20 cellular contexts compared by ENCODE assay signal in the genomic region with DNA sequence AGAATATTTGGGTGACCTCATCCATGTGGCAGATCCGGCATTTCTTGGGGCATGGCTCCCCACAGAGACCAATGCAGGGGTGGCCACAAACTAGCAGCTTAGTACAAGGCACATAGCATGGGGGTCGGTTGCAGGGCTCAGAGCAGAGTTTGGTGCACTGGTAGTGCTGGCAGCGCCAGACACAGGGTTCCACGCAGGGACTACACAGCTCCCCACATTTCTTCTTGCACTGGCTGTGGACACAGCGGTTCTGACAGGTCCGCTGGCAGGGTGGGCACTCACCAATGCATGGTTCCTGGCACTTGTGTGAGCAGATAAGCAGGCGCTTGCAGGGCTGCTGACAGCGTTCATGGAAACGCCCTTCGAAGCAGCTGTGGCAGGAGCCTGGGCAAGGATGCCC. TPM values are rescaled to one million over a fixed set of nuclear protein-coding genes. Genes with fewer than 3 reads are reported as not detected.
DNase-seq lines count a peak whose midpoint lies in the region; ATAC-seq and TF ChIP-seq lines count a peak whose summit lies in the region.
"Had no signal": no experiment of that assay in that cellular context is flagged by ENCODE, and none has a peak within 500 bp of the region (broad histone marks: within the 10 kb centered on the region; RNA-seq: fewer than 3 reads in every experiment).

No MANE protein-coding gene starts in this region.

- H3K27me3 ChIP-seq in MG63 (no peaks in the 10 kb centered on the region), WERI-Rb-1 (ENCODE audit: insufficient read depth, low read depth, severe bottlenecking) (no peaks in the 10 kb centered on the region)
- H3K27me3 ChIP-seq: upper lobe of left lung had no signal

- intact Hi-C loops in sciatic nerve (cut with DNase I), result no loop called here

- peaks cover 7% of the 10 kb centered on the region for H3K36me3 Mint-ChIP-seq in activated naive CD8-positive, alpha-beta T cell
- peaks cover 32% of the 10 kb centered on the region for H3K36me3 Mint-ChIP-seq in activated naive CD8-positive, alpha-beta T cell treated with anti-CD3 and anti-CD28 coated beads for 36 hours
- H3K36me3 Mint-ChIP-seq in chondrocyte (ENCODE audit: low read depth), result peaks cover 27% of the 10 kb centered on the region

- H3K27me3 Mint-ChIP-seq in activated naive CD8-positive, alpha-beta T cell, result no peaks in the 10 kb centered on the region
- no peaks in the 10 kb centered on the region for H3K27me3 Mint-ChIP-seq in activated naive CD8-positive, alpha-beta T cell treated with anti-CD3 and anti-CD28 coated beads for 36 hours
- H3K27me3 Mint-ChIP-seq in chondrocyte (ENCODE audit: low read depth), result no peaks in the 10 kb centered on the region
- H3K27me3 Mint-ChIP-seq: memory B cell had no signal

- H3K9me3 ChIP-seq in MG63 (no peaks in the 10 kb centered on the region), WERI-Rb-1 (ENCODE audit: severe bottlenecking) (no peaks in the 10 kb centered on the region)
- H3K9me3 ChIP-seq: Caco-2, upper lobe of left lung had no signal

- H3K27ac ChIP-seq in WERI-Rb-1, result no peak overlapping the region

- no peak for DNase-seq in activated naive CD8-positive, alpha-beta T cell treated with anti-CD3 and anti-CD28 coated beads for 36 hours
- DNase-seq in MG63 (peak; percentile 26), chondrocyte (ENCODE audit: low spot score) (peak; percentile 84), sciatic nerve (ENCODE audit: low spot score) (no peak), HT-29 (ENCODE audit: low spot score) (no peak), WERI-Rb-1 (no peak)
- DNase-seq: cortex of kidney; glutamatergic neuron; HCEC 1CT; KG1; NCI-H1105; NCI-H187 treated with DMSO at 0.1 percent for 48 hours; NCI-H510A treated with DMSO at 0.1 percent for 48 hours; right cardiac atrium; stimulated activated CD4-positive, alpha-beta T cell treated with anti-CD3 and anti-CD28 coated beads, Interleukin-4, amount 100 ng/mL, for 24 hours had no signal

- no peaks in the 10 kb centered on the region for H3K9me3 Mint-ChIP-seq in activated naive CD8-positive, alpha-beta T cell (ENCODE audit: low read depth)
- H3K9me3 Mint-ChIP-seq in activated naive CD8-positive, alpha-beta T cell treated with anti-CD3 and anti-CD28 coated beads for 36 hours, result no peaks in the 10 kb centered on the region
- H3K9me3 Mint-ChIP-seq in chondrocyte (ENCODE audit: low read depth), result no peaks in the 10 kb centered on the region
- H3K9me3 Mint-ChIP-seq: memory B cell had no signal

- H3K36me3 ChIP-seq in MG63 (peaks cover 97% of the 10 kb centered on the region), WERI-Rb-1 (peaks cover 93% of the 10 kb centered on the region)

- no peak overlapping the region for H3K4me3 Mint-ChIP-seq in activated naive CD8-positive, alpha-beta T cell
- H3K4me3 Mint-ChIP-seq in activated naive CD8-positive, alpha-beta T cell treated with anti-CD3 and anti-CD28 coated beads for 36 hours, result no peak overlapping the region
- no peak overlapping the region for H3K4me3 Mint-ChIP-seq in chondrocyte (ENCODE audit: unreplicated experiment)
- H3K4me3 Mint-ChIP-seq: memory B cell had no signal

- H3K27ac Mint-ChIP-seq in activated naive CD8-positive, alpha-beta T cell, result peak overlapping the region; percentile 41
- H3K27ac Mint-ChIP-seq in activated naive CD8-positive, alpha-beta T cell treated with anti-CD3 and anti-CD28 coated beads for 36 hours, result no peak overlapping the region
- H3K27ac Mint-ChIP-seq in chondrocyte (ENCODE audit: unreplicated experiment), result no peak overlapping the region

- ATAC-seq in sciatic nerve (peak; percentile 6), GM18868 (IDR thresholded peaks at IDR 0.05; ENCODE audit: unreplicated experiment) (no peak)

- H3K4me1 Mint-ChIP-seq in activated naive CD8-positive, alpha-beta T cell (ENCODE audit: low read depth), result peaks cover 9% of the 10 kb centered on the region
- peaks cover 2% of the 10 kb centered on the region for H3K4me1 Mint-ChIP-seq in activated naive CD8-positive, alpha-beta T cell treated with anti-CD3 and anti-CD28 coated beads for 36 hours
- H3K4me1 Mint-ChIP-seq in chondrocyte (ENCODE audit: low read depth), result no peaks in the 10 kb centered on the region

- no peak for TF ChIP-seq CTCF in chondrocyte (IDR thresholded peaks at IDR 0.05)
- no peak for TF ChIP-seq CTCF in WERI-Rb-1 (IDR thresholded peaks at IDR 0.05; ENCODE audit: low read depth, low read length)

- H3K4me3 ChIP-seq in MG63 (no peak overlapping the region), WERI-Rb-1 (ENCODE audit: low read depth, low read length) (no peak overlapping the region)
- H3K4me3 ChIP-seq: upper lobe of left lung had no signal

RNA-seq across cellular contexts. Expression of gene DDX27, which starts 29.1 kb away (rescaled TPM):
- 10 to 100 TPM; 65.4 to 67.6 TPM for total RNA-seq in activated naive CD8-positive, alpha-beta T cell treated with anti-CD3 and anti-CD28 coated beads for 36 hours
- total RNA-seq in MG63 (2014; rRNA removed; shearing (Covaris generic); ENCODE audit: low replicate concordance), result 67.0 and 84.4 TPM in 2 replicates
- total RNA-seq in chondrocyte (23.3 to 25.9 TPM (median 23.7 TPM) in 3 replicates), sciatic nerve (31.2 TPM)
- total RNA-seq in HT-29 (2014; rRNA removed; shearing (Covaris generic)), result 75.5 and 85.9 TPM in 2 replicates

RNA-seq across cellular contexts. Expression of gene ZNFX1, which starts 29.6 kb away (rescaled TPM):
- total RNA-seq in activated naive CD8-positive, alpha-beta T cell treated with anti-CD3 and anti-CD28 coated beads for 36 hours, result 10 to 100 TPM; 45.8 to 48.0 TPM
- total RNA-seq in MG63 (2014; rRNA removed; shearing (Covaris generic); ENCODE audit: low replicate concordance), result 29.6 and 34.3 TPM in 2 replicates
- total RNA-seq in chondrocyte, result 36.0 to 38.7 TPM (median 36.4 TPM) in 3 replicates
- 40.7 TPM for total RNA-seq in sciatic nerve
- 26.3 and 30.5 TPM in 2 replicates for total RNA-seq in HT-29 (2014; rRNA removed; shearing (Covaris generic))

Comparison
In these comparisons a context has a peak if more than half of its experiments do, and no peak if none do; other contexts are left out.
1. DNase-seq: peak in MG63 (single experiment) and chondrocyte (single experiment); none in activated naive CD8-positive, alpha-beta T cell treated with anti-CD3 and anti-CD28 coated beads for 36 hours (single experiment), sciatic nerve (single experiment), HT-29 (single experiment) and WERI-Rb-1 (single experiment).